In the genomic region with DNA sequence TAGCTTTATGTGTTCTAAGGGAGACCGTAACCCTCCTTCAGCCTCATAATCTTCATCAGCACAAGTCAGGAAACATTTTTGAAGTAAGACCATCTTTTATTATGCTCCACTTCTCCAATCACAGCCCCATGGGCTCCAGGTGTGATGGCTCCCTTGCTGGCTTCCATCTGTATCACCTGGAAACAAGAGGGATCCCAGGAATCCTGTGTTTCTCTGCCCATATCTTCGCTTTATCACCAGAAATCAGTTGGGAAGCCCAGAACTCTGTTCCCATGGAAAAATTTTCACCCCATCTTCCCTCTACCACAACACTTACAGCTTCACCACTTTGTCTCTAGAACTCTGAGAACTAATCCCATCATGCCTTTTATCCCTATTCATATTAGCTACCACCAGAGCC, we compare ENCODE assay signal across 26 cellular contexts.
"Had no signal": no experiment of that assay in that cellular context is flagged by ENCODE, and none has a peak within 500 bp of the region (broad histone marks: within the 10 kb centered on the region; RNA-seq: fewer than 3 reads in every experiment).

No MANE protein-coding gene starts in this region.

- DNase-seq: nephron progenitor cell; nucleus accumbens; pancreas; psoas muscle; right cardiac atrium; right lobe of liver; sigmoid colon; small intestine; stimulated activated CD4-positive, alpha-beta T cell treated with anti-CD3 and anti-CD28 coated beads, Interleukin-15, amount 100 ng/mL, for 24 hours; stimulated activated CD4-positive, alpha-beta T cell treated with anti-CD3 and anti-CD28 coated beads, Interleukin-2, amount 100 ng/mL, for 24 hours; stimulated activated CD4-positive, alpha-beta T cell treated with anti-CD3 and anti-CD28 coated beads, Interleukin-2, amount 100 ng/mL, for 48 hours; stimulated activated CD4-positive, alpha-beta T cell treated with anti-CD3 and anti-CD28 coated beads, Interleukin-4, amount 100 ng/mL, for 24 hours; stimulated activated naive B cell treated with anti-CD40 and anti-IgM and Interleukin-4, amounts not matched to agents 10 μg/mL and 1 μg/mL and 100 μg/mL, for 72 hours; stimulated activated naive CD4-positive, alpha-beta T cell treated with Interleukin-2 at 50 U/mL for 16 hours; stomach; thyroid gland; trophoblast cell; upper lobe of left lung had no signal

- H3K27me3 Mint-ChIP-seq: natural killer cell treated with Interleukin-12 subunit alpha and Interleukin-12 subunit beta and Interleukin-15 and Interleukin-18, amount 100 ng/mL, for 72 hours; stimulated activated naive B cell treated with anti-CD40 and anti-IgM and Interleukin-4, amounts not matched to agents 10 μg/mL and 1 μg/mL and 100 μg/mL, for 72 hours; stimulated activated naive CD8-positive, alpha-beta T cell treated with anti-CD3 and anti-CD28 coated beads, Interleukin-15, Interleukin-2, amounts not matched to agents 100 ng/mL and 50 ng/mL, for 24 hours had no signal

- H3K36me3 ChIP-seq: neutrophil, pancreas, right lobe of liver, sigmoid colon, thoracic aorta, thyroid gland, tibial nerve, upper lobe of left lung, vagina had no signal

- H3K27ac ChIP-seq: neutrophil, pancreas, psoas muscle, right lobe of liver, sigmoid colon, stomach, thoracic aorta, thyroid gland, tibial nerve, upper lobe of left lung, vagina had no signal

- H3K4me1 ChIP-seq: pancreas, psoas muscle, right lobe of liver, thyroid gland, tibial nerve, upper lobe of left lung, vagina had no signal

- H3K4me3 ChIP-seq: pancreas, psoas muscle, right lobe of liver, sigmoid colon, stomach, thoracic aorta, thyroid gland, tibial nerve, upper lobe of left lung, vagina had no signal

- H3K4me3 Mint-ChIP-seq: natural killer cell treated with Interleukin-12 subunit alpha and Interleukin-12 subunit beta and Interleukin-15 and Interleukin-18, amount 100 ng/mL, for 72 hours; nephron progenitor cell; neural crest cell; stimulated activated effector memory CD8-positive, alpha-beta T cell treated with anti-CD3 and anti-CD28 coated beads, Interleukin-12 subunit alpha, Interleukin-12 subunit beta, amount 100 ng/mL, for 72 hours; stimulated activated naive B cell treated with anti-CD40 and anti-IgM and Interleukin-4, amounts not matched to agents 10 μg/mL and 1 μg/mL and 100 μg/mL, for 72 hours; stimulated activated naive CD8-positive, alpha-beta T cell treated with anti-CD3 and anti-CD28 coated beads, Interleukin-15, Interleukin-2, amounts not matched to agents 100 ng/mL and 50 ng/mL, for 24 hours had no signal

- H3K36me3 Mint-ChIP-seq: natural killer cell treated with Interleukin-12 subunit alpha and Interleukin-12 subunit beta and Interleukin-15 and Interleukin-18, amount 100 ng/mL, for 72 hours; stimulated activated effector memory CD8-positive, alpha-beta T cell treated with anti-CD3 and anti-CD28 coated beads, Interleukin-12 subunit alpha, Interleukin-12 subunit beta, amount 100 ng/mL, for 72 hours had no signal

- H3K9me3 Mint-ChIP-seq: natural killer cell treated with Interleukin-12 subunit alpha and Interleukin-12 subunit beta and Interleukin-15 and Interleukin-18, amount 100 ng/mL, for 72 hours; neural crest cell; stimulated activated effector memory CD8-positive, alpha-beta T cell treated with anti-CD3 and anti-CD28 coated beads, Interleukin-12 subunit alpha, Interleukin-12 subunit beta, amount 100 ng/mL, for 72 hours; stimulated activated naive CD8-positive, alpha-beta T cell treated with anti-CD3 and anti-CD28 coated beads, Interleukin-15, Interleukin-2, amounts not matched to agents 100 ng/mL and 50 ng/mL, for 24 hours had no signal

- H3K27me3 ChIP-seq: neutrophil, pancreas, right lobe of liver, sigmoid colon, stomach, thyroid gland, tibial nerve, upper lobe of left lung, vagina had no signal

- H3K9me3 ChIP-seq: neutrophil, pancreas, psoas muscle, right lobe of liver, sigmoid colon, stomach, thoracic aorta, thyroid gland, tibial nerve, upper lobe of left lung, vagina had no signal

- H3K4me1 Mint-ChIP-seq: nephron progenitor cell; neural crest cell; stimulated activated naive B cell treated with anti-CD40 and anti-IgM and Interleukin-4, amounts not matched to agents 10 μg/mL and 1 μg/mL and 100 μg/mL, for 72 hours had no signal

- H3K27ac Mint-ChIP-seq: natural killer cell treated with Interleukin-12 subunit alpha and Interleukin-12 subunit beta and Interleukin-15 and Interleukin-18, amount 100 ng/mL, for 72 hours; nephron progenitor cell; stimulated activated effector memory CD8-positive, alpha-beta T cell treated with anti-CD3 and anti-CD28 coated beads, Interleukin-12 subunit alpha, Interleukin-12 subunit beta, amount 100 ng/mL, for 72 hours; stimulated activated naive B cell treated with anti-CD40 and anti-IgM and Interleukin-4, amounts not matched to agents 10 μg/mL and 1 μg/mL and 100 μg/mL, for 72 hours; stimulated activated naive CD8-positive, alpha-beta T cell treated with anti-CD3 and anti-CD28 coated beads, Interleukin-15, Interleukin-2, amounts not matched to agents 100 ng/mL and 50 ng/mL, for 24 hours had no signal
